In the genomic region with DNA sequence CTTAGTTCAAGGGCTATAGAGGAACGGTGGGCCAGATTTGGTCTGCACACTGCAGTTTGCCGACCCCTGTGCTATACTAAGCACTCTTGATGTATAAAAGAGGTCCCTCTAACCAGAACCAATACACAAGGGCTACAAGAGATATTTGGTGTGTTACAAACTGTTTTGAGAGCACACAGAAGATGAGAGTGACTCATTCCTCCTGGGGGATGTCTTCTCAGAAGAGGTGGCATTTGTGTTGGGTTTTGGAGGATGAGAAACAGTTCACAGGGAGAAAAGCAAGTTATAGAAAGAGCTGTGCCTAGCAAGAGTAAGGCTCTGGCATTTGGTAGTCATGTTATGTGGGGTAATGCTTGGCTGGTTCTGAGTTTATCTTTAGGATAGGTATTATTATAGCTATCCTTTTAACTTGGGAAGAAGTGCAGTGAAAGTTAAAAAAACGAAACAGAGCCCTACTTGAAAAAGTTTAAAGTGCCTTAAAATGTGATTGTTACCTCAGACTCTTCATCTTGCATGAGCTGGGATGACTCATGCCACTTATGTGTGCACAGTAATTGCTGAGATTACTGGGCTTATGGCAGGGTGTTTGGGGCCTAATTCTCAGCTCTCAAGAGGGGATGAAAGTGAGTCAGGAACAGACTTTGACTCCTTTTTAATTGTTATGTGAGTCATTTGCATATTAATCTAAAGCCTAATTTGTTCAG, we compare ENCODE assay signal across 8 cellular contexts.
A peak's percentile ranks its signal among the peaks of the same experiment; 100 is the strongest.
DNase-seq lines count a peak whose midpoint lies in the region; ATAC-seq and TF ChIP-seq lines count a peak whose summit lies in the region.

No MANE protein-coding gene starts in this region.

- H3K27ac ChIP-seq in RWPE2 (ENCODE audit: poor library complexity, severe bottlenecking) (peak overlapping the region; percentile 41), foreskin keratinocyte (peak overlapping the region; percentile 73)

- DNase-seq in AG09319 (ENCODE audit: extremely low read depth, low read depth), result peak; percentile 4
- no peak for DNase-seq in RWPE2 (ENCODE audit: low spot score)
- peak; percentile 36 to 65 for DNase-seq in foreskin keratinocyte
- DNase-seq in NCI-H1694 treated with DMSO at 0.1 percent for 48 hours (lab: John Stamatoyannopoulos, UW), result no peak
- DNase-seq in mesenteric fat pad (ENCODE audit: low spot score), result no peak

- TF ChIP-seq CTCF in AG09319 (IDR thresholded peaks at IDR 0.05; ENCODE audit: low read depth, low read length) (no peak), RWPE2 (IDR thresholded peaks at IDR 0.05; ENCODE audit: poor library complexity, severe bottlenecking) (no peak), foreskin keratinocyte (conservative IDR thresholded peaks at IDR 0.05) (no peak)

- peak; percentile 54 for ATAC-seq in GM21390 (IDR thresholded peaks at IDR 0.05; ENCODE audit: unreplicated experiment)
- ATAC-seq in RWPE2 (ENCODE audit: low read depth), result peak; percentile 79
- ATAC-seq in foreskin keratinocyte, result peak; percentile 88
- ATAC-seq in HG02678 (IDR thresholded peaks at IDR 0.05; ENCODE audit: unreplicated experiment), result no peak
- ATAC-seq in HG02763 (IDR thresholded peaks at IDR 0.05; ENCODE audit: unreplicated experiment), result no peak

- H3K4me3 ChIP-seq in RWPE2 (ENCODE audit: severe bottlenecking), result no peak overlapping the region

- no peaks in the 10 kb centered on the region for H3K36me3 ChIP-seq in RWPE2 (ENCODE audit: low read depth)

- H3K27me3 ChIP-seq in RWPE2 (ENCODE audit: insufficient read depth, poor library complexity, severe bottlenecking), result no peaks in the 10 kb centered on the region
- no peaks in the 10 kb centered on the region for H3K27me3 ChIP-seq in foreskin keratinocyte

- no peaks in the 10 kb centered on the region for H3K9me3 ChIP-seq in RWPE2 (ENCODE audit: severe bottlenecking)

- peaks cover 14% of the 10 kb centered on the region for H3K4me1 ChIP-seq in RWPE2 (ENCODE audit: insufficient read depth, poor library complexity, severe bottlenecking)
- peaks cover 11% of the 10 kb centered on the region for H3K4me1 ChIP-seq in foreskin keratinocyte

Comparison
In these comparisons a context has a peak if more than half of its experiments do, and no peak if none do; other contexts are left out.
1. DNase-seq: peak in AG09319 (single experiment) and foreskin keratinocyte (2 of 2); none in RWPE2 (single experiment), NCI-H1694 treated with DMSO at 0.1 percent for 48 hours (single experiment) and mesenteric fat pad (single experiment).
2. ATAC-seq: peak in GM21390 (single experiment), RWPE2 (single experiment) and foreskin keratinocyte (single experiment); none in HG02678 (single experiment) and HG02763 (single experiment).